17 cellular contexts compared by ENCODE assay signal in genomic region chr1:153400244-153400643, GRCh38. TPM values are rescaled to one million over a fixed set of nuclear protein-coding genes. Genes with fewer than 3 reads are reported as not detected.
DNase-seq lines count a peak whose midpoint lies in the region; ATAC-seq and TF ChIP-seq lines count a peak whose summit lies in the region.
"Had no signal": no experiment of that assay in that cellular context is flagged by ENCODE, and none has a peak within 500 bp of the region (broad histone marks: within the 10 kb centered on the region; RNA-seq: fewer than 3 reads in every experiment).

No MANE protein-coding gene starts in this region.

- no peak overlapping the region for H4K91ac ChIP-seq in H9 (ENCODE audit: insufficient read length, low read depth, low read length)

- no peak overlapping the region for H3K9ac ChIP-seq in H9 (ENCODE audit: extremely low read depth, insufficient read length, low read length)

- H3K27me3 Mint-ChIP-seq in H9 (ENCODE audit: low read depth): peaks cover 31% of the 10 kb centered on the region
- H3K27me3 Mint-ChIP-seq in progenitor cell of endocrine pancreas: peaks cover 36% of the 10 kb centered on the region

- H3K18ac ChIP-seq in H9 (ENCODE audit: insufficient read length, low read depth, low read length): no peak overlapping the region

- H3K4ac ChIP-seq in H9 (ENCODE audit: low read depth, low read length): no peak overlapping the region

- no peak overlapping the region for H2BK20ac ChIP-seq in H9 (ENCODE audit: low read depth, low read length, poor library complexity, severe bottlenecking)

- no peak overlapping the region for H2BK120ac ChIP-seq in H9 (ENCODE audit: low read depth, low read length, poor library complexity, severe bottlenecking)

- no peak overlapping the region for H3K14ac ChIP-seq in H9 (ENCODE audit: insufficient read depth, low read length)

- H2AK5ac ChIP-seq in H9 (ENCODE audit: insufficient read length, low read length): no peak overlapping the region

- DNase-seq in AG20443 (ENCODE audit: low spot score) (peak; percentile 12), H9 (no peak), NCI-H69 (lab: John Stamatoyannopoulos, UW) (peak; percentile 76), NCI-H526 treated with DMSO at 0.1 percent for 48 hours (lab: John Stamatoyannopoulos, UW) (no peak), T-helper 1 cell (no peak), progenitor cell of endocrine pancreas (ENCODE audit: low spot score, unreplicated experiment) (no peak)
- DNase-seq in stimulated activated CD4-positive, alpha-beta T cell treated with anti-CD3 and anti-CD28 coated beads, Interleukin-2, amount 100 ng/mL, for 24 hours: no peak
- DNase-seq: aorta; CD4-positive, alpha-beta memory T cell; effector memory CD4-positive, alpha-beta T cell; NCI-H510A; stimulated activated CD4-positive, alpha-beta T cell treated with anti-CD3 and anti-CD28 coated beads, Interleukin-4, amount 100 ng/mL, for 24 hours; stimulated activated naive CD8-positive, alpha-beta T cell treated with anti-CD3 and anti-CD28 coated beads, Interleukin-15, amount 100 ng/mL, for 72 hours had no signal

- H3K23me2 ChIP-seq in H9 (ENCODE audit: insufficient read length, low read depth, low read length, poor library complexity, severe bottlenecking): no peaks in the 10 kb centered on the region

- H3K4me3 Mint-ChIP-seq in H9: no peak overlapping the region
- H3K4me3 Mint-ChIP-seq in progenitor cell of endocrine pancreas (ENCODE audit: low read depth): no peak overlapping the region
- H3K4me3 Mint-ChIP-seq: CD4-positive, alpha-beta memory T cell; mesothelial cell of epicardium; stimulated activated naive CD8-positive, alpha-beta T cell treated with anti-CD3 and anti-CD28 coated beads, Interleukin-15, amount 100 ng/mL, for 72 hours had no signal

- no peak overlapping the region for H3K4me2 ChIP-seq in H9 (ENCODE audit: insufficient read depth, insufficient read length, low read length)

- no peak overlapping the region for H2BK12ac ChIP-seq in H9 (ENCODE audit: insufficient read length, low read depth, low read length)

- H3K79me2 ChIP-seq in H9 (ENCODE audit: insufficient read depth, low read length): no peaks in the 10 kb centered on the region

- H3K9me3 Mint-ChIP-seq in H9 (peaks cover 5 to 6% of the 10 kb centered on the region in 2 experiments), progenitor cell of endocrine pancreas (ENCODE audit: low read depth) (peaks cover 3% of the 10 kb centered on the region)
- H3K9me3 Mint-ChIP-seq: CD4-positive, alpha-beta memory T cell; mesothelial cell of epicardium; stimulated activated naive CD8-positive, alpha-beta T cell treated with anti-CD3 and anti-CD28 coated beads, Interleukin-15, amount 100 ng/mL, for 72 hours had no signal

- H3K23ac ChIP-seq in H9 (ENCODE audit: insufficient read length, low read depth, low read length): no peak overlapping the region

- no peaks in the 10 kb centered on the region for H3K79me1 ChIP-seq in H9 (ENCODE audit: insufficient read depth, low read depth, low read length, poor library complexity, severe bottlenecking)

- no peak overlapping the region for H3K56ac ChIP-seq in H9 (ENCODE audit: insufficient read length, low read depth, low read length)

- no peaks in the 10 kb centered on the region for H3K9me3 ChIP-seq in H9 (ENCODE audit: control insufficient read depth, low read depth, low read length)
- H3K9me3 ChIP-seq: HAP-1 had no signal

- no peak overlapping the region for H3T11ph ChIP-seq in H9 (ENCODE audit: low read length)

- no peak overlapping the region for H2BK5ac ChIP-seq in H9 (ENCODE audit: insufficient read length, low read length)

- whole genome bisulfite sequencing in H9 (ENCODE audit: extremely low coverage, insufficient read length, low lambda C conversion rate): no CpG with 5 or more reads among the region's 5 CpGs

- H3K36me3 Mint-ChIP-seq in H9 (ENCODE audit: insufficient read depth in 1 of 3, low read depth in 3 of 3) (peaks cover 0 to 3% (median 0%) of the 10 kb centered on the region in 3 experiments; a peak in 4 of 7 replicates), progenitor cell of endocrine pancreas (ENCODE audit: insufficient read depth) (no peaks in the 10 kb centered on the region)
- H3K36me3 Mint-ChIP-seq: CD4-positive, alpha-beta memory T cell; mesothelial cell of epicardium had no signal

- no peaks in the 10 kb centered on the region for H3K27me3 ChIP-seq in H9 (ENCODE audit: insufficient read depth, low read length)

- peak; percentile 50 for TF ChIP-seq CTCF in H9 (conservative IDR thresholded peaks at IDR 0.05)
- TF ChIP-seq CTCF in progenitor cell of endocrine pancreas (IDR thresholded peaks at IDR 0.05; ENCODE audit: unreplicated experiment): no peak

- H3K27ac Mint-ChIP-seq in H9 (no peak overlapping the region), progenitor cell of endocrine pancreas (no peak overlapping the region)
- H3K27ac Mint-ChIP-seq: CD4-positive, alpha-beta memory T cell; mesothelial cell of epicardium; stimulated activated naive CD8-positive, alpha-beta T cell treated with anti-CD3 and anti-CD28 coated beads, Interleukin-15, amount 100 ng/mL, for 72 hours had no signal

- peak; percentile 25 for ATAC-seq in esophagus mucosa
- ATAC-seq: stimulated activated naive CD8-positive, alpha-beta T cell treated with anti-CD3 and anti-CD28 coated beads, Interleukin-15, amount 100 ng/mL, for 72 hours had no signal

- H3K4me1 ChIP-seq in H9 (ENCODE audit: insufficient read depth, low read length): peaks cover 3% of the 10 kb centered on the region; the same call in 1 of the 2 replicates
- H3K4me1 ChIP-seq: HAP-1 had no signal

- H2AFZ ChIP-seq in H9 (ENCODE audit: low read length): no peak overlapping the region

- H4K20me1 ChIP-seq in H9 (ENCODE audit: control insufficient read depth, insufficient read depth, insufficient read length): no peaks in the 10 kb centered on the region

- no peak overlapping the region for H2BK15ac ChIP-seq in H9 (ENCODE audit: low read depth, low read length)

- H3K4me1 Mint-ChIP-seq in H9: peaks cover 7 to 22% of the 10 kb centered on the region in 2 experiments; a peak in 3 of 4 replicates
- no peaks in the 10 kb centered on the region for H3K4me1 Mint-ChIP-seq in progenitor cell of endocrine pancreas (ENCODE audit: low read depth)
- H3K4me1 Mint-ChIP-seq: mesothelial cell of epicardium; stimulated activated naive CD8-positive, alpha-beta T cell treated with anti-CD3 and anti-CD28 coated beads, Interleukin-15, amount 100 ng/mL, for 72 hours had no signal

- H4K8ac ChIP-seq in H9 (replicated peaks; ENCODE audit: insufficient read length, low read depth, low read length): no peak overlapping the region

- H4K5ac ChIP-seq in H9 (ENCODE audit: insufficient read length, low read depth, low read length): no peak overlapping the region

- no peak overlapping the region for H3K27ac ChIP-seq in H9 (ENCODE audit: insufficient read length, low read depth, low read length)

RNA-seq across cellular contexts. Expression of gene S100A8, which starts 9.4 kb away (rescaled TPM):
- total RNA-seq in H9 (2021) (not detected in 2 replicates), esophagus mucosa (27,439 TPM), progenitor cell of endocrine pancreas (not detected in 2 replicates)
- total RNA-seq: mesothelial cell of epicardium had no signal

RNA-seq across cellular contexts. Expression of gene S100A7A, which starts 16.1 kb away (rescaled TPM):
- not detected in 2 replicates for total RNA-seq in H9 (2021)
- total RNA-seq in esophagus mucosa: 24.6 TPM
- total RNA-seq in progenitor cell of endocrine pancreas: not detected in 2 replicates
- total RNA-seq: aorta; CD4-positive, alpha-beta memory T cell; mesothelial cell of epicardium; posterior vena cava had no signal

RNA-seq across cellular contexts. Expression of gene S100A12, which starts 24.8 kb away (rescaled TPM):
- total RNA-seq in H9 (2021) (not detected in 2 replicates), esophagus mucosa (65.2 TPM), progenitor cell of endocrine pancreas (not detected in 2 replicates)
- total RNA-seq: CD4-positive, alpha-beta memory T cell; mesothelial cell of epicardium had no signal

RNA-seq across cellular contexts. Expression of gene S100A9, which starts 42.6 kb away (rescaled TPM):
- total RNA-seq in H9 (2021): not detected in 2 replicates
- total RNA-seq in esophagus mucosa: 34,355 TPM
- total RNA-seq in progenitor cell of endocrine pancreas: 0.91 and 0.95 TPM in 2 replicates

RNA-seq across cellular contexts. Expression of gene PGLYRP4, which starts 51.6 kb away (rescaled TPM):
- total RNA-seq in H9 (2021): not detected in 2 replicates
- total RNA-seq in esophagus mucosa: 14.5 TPM
- not detected in 2 replicates for total RNA-seq in progenitor cell of endocrine pancreas
- total RNA-seq: aorta; CD4-positive, alpha-beta memory T cell; mesothelial cell of epicardium; posterior vena cava had no signal

Comparison
In these comparisons a context has a peak if more than half of its experiments do, and no peak if none do; other contexts are left out.
1. DNase-seq: peak in AG20443 (single experiment) and NCI-H69 (single experiment); none in H9 (single experiment), NCI-H526 treated with DMSO at 0.1 percent for 48 hours (single experiment), T-helper 1 cell (0 of 5), progenitor cell of endocrine pancreas (single experiment) and stimulated activated CD4-positive, alpha-beta T cell treated with anti-CD3 and anti-CD28 coated beads, Interleukin-2, amount 100 ng/mL, for 24 hours (0 of 2).
2. RNA of gene S100A8, which starts 9.4 kb away (total RNA-seq): 27,439 TPM in esophagus mucosa (single experiment); not detected in H9 and not detected in progenitor cell of endocrine pancreas; every median in the first group is over 1,000 times any median in the second.
3. RNA of gene S100A7A, which starts 16.1 kb away (total RNA-seq): 24.6 TPM in esophagus mucosa (single experiment); not detected in H9 and not detected in progenitor cell of endocrine pancreas; every median in the first group is over 10 times any median in the second.
4. RNA of gene S100A12, which starts 24.8 kb away (total RNA-seq): 65.2 TPM in esophagus mucosa (single experiment); not detected in H9 and not detected in progenitor cell of endocrine pancreas; every median in the first group is over 10 times any median in the second.